Comparison of ENCODE assay signal across 8 cellular contexts in genomic region chr20:63740070-63740500, GRCh38. TPM values are rescaled to one million over a fixed set of nuclear protein-coding genes. Genes with fewer than 3 reads are reported as not detected.
DNase-seq lines count a peak whose midpoint lies in the region; ATAC-seq and TF ChIP-seq lines count a peak whose summit lies in the region.

No MANE protein-coding gene starts in this region.

- H3K9ac ChIP-seq in mammary epithelial cell (ENCODE audit: insufficient read depth, low read length) = no peak overlapping the region

- no peaks in the 10 kb centered on the region for H3K9me3 ChIP-seq in RWPE2 (ENCODE audit: severe bottlenecking)
- no peaks in the 10 kb centered on the region for H3K9me3 ChIP-seq in mammary epithelial cell (replicated peaks; ENCODE audit: insufficient read depth, low read length)

- intact Hi-C loops in mammary epithelial cell (cut with micrococcal nuclease) = loop anchor here (2.0 kb wide), 1 partner anchor 33 kb away; the partner anchor contains the start of gene ARFRP1

- CTCF ChIA-PET in mammary epithelial cell (lab: Charles Lee; ENCODE audit: low non-redundant PET) = no interaction called here

- H2AFZ ChIP-seq in mammary epithelial cell (ENCODE audit: low read depth, low read length) = peak overlapping the region; percentile 80

- H3K27me3 ChIP-seq in RWPE2 (ENCODE audit: insufficient read depth, poor library complexity, severe bottlenecking) (no peaks in the 10 kb centered on the region), mammary epithelial cell (ENCODE audit: insufficient read depth, low read length) (no peaks in the 10 kb centered on the region)

- WGBS in mammary epithelial cell (ENCODE audit: low coverage, missing lambda C conversion rate) = no CpG with 5 or more reads among the region's 65 CpGs

- peak overlapping the region; percentile 96 for H3K27ac ChIP-seq in RWPE2 (ENCODE audit: poor library complexity, severe bottlenecking)
- no peak overlapping the region for H3K27ac ChIP-seq in mammary epithelial cell (ENCODE audit: insufficient read depth, low read depth, low read length)

- no TSS peak for BruUV-seq in mammary epithelial cell (replicated peaks; lab: Mats Ljungman, UMichigan)

- TF ChIP-seq CTCF in RWPE2 (IDR thresholded peaks at IDR 0.05; ENCODE audit: poor library complexity, severe bottlenecking) = no peak
- no peak for TF ChIP-seq CTCF in mammary epithelial cell (conservative IDR thresholded peaks at IDR 0.05 in 1 of 2, IDR thresholded peaks at IDR 0.05 in 1 of 2; ENCODE audit: extremely low read depth in 1 of 2, insufficient read depth in 1 of 2, low read depth in 1 of 2, low read length in 2 of 2)

- dilution Hi-C loops in mammary epithelial cell (cut with HindIII; ENCODE audit: low sequenced_read_pairs) = loop anchor here (5.0 kb wide), 1 partner anchor 38 kb away; no protein-coding TSS in a partner anchor

- ATAC-seq in HG02610 (IDR thresholded peaks at IDR 0.05; ENCODE audit: unreplicated experiment) = peak; percentile 20
- peak; percentile 1 for ATAC-seq in RWPE2 (ENCODE audit: low read depth)
- ATAC-seq in GM19023 (IDR thresholded peaks at IDR 0.05; ENCODE audit: unreplicated experiment) = no peak
- no peak for ATAC-seq in HG03378 (IDR thresholded peaks at IDR 0.05; ENCODE audit: unreplicated experiment)

- in situ Hi-C loops in mammary epithelial cell (cut with MboI; ENCODE audit: low sequenced_read_pairs in 2 of 2) = no loop called here

- H3K4me3 ChIP-seq in RWPE2 (ENCODE audit: severe bottlenecking) = peak overlapping the region; percentile 79
- peak overlapping the region; percentile 60 to 75 (median 64) for H3K4me3 ChIP-seq in mammary epithelial cell (replicated peaks in 1 of 3; ENCODE audit: insufficient read depth in 1 of 3, low read depth in 2 of 3, low read length in 3 of 3)

- H3K36me3 ChIP-seq in RWPE2 (ENCODE audit: low read depth) = peaks cover 42% of the 10 kb centered on the region
- peaks cover 3% of the 10 kb centered on the region for H3K36me3 ChIP-seq in mammary epithelial cell (ENCODE audit: insufficient read depth, low read length)

- H3K4me2 ChIP-seq in mammary epithelial cell (ENCODE audit: insufficient read depth, low read depth, low read length) = peak overlapping the region; percentile 98

- H3K4me1 ChIP-seq in RWPE2 (ENCODE audit: insufficient read depth, poor library complexity, severe bottlenecking) = peaks cover 4% of the 10 kb centered on the region
- H3K4me1 ChIP-seq in mammary epithelial cell (ENCODE audit: insufficient read depth, low read length) = peaks cover 37% of the 10 kb centered on the region

- H4K20me1 ChIP-seq in mammary epithelial cell (ENCODE audit: insufficient read depth, low read length) = no peaks in the 10 kb centered on the region

- DNase-seq in DMS53 (lab: John Stamatoyannopoulos, UW) (peak; percentile 78), RWPE2 (ENCODE audit: low spot score) (peak; percentile 86), mammary epithelial cell (no peak), iPS-NIHi7 (ENCODE audit: extremely low spot score) (peak; percentile 66)
- DNase-seq in stimulated activated CD4-positive, alpha-beta T cell treated with anti-CD3 and anti-CD28 coated beads, Interleukin-4, amount 100 ng/mL, for 1 hour = peak; percentile 43

- H3K79me2 ChIP-seq in mammary epithelial cell (ENCODE audit: insufficient read depth, low read length) = peaks cover 11% of the 10 kb centered on the region

RNA-seq across cellular contexts. Expression of gene SLC2A4RG, which starts 0.5 kb away (rescaled TPM):
- 100 to 1,000 TPM in 1 of 2 donors, 10 to 100 TPM in 1; 35.8 to 101 TPM for total RNA-seq in mammary epithelial cell
- polyA plus RNA-seq in mammary epithelial cell = 35.8 TPM
- 15.7 TPM for polyA minus RNA-seq in mammary epithelial cell

RNA-seq across cellular contexts. Expression of gene LIME1, which starts 3.6 kb away (rescaled TPM):
- total RNA-seq in mammary epithelial cell = 1 to 10 TPM; 2.7 to 8.1 TPM
- polyA plus RNA-seq in mammary epithelial cell = 2.0 TPM
- not detected for polyA minus RNA-seq in mammary epithelial cell

RNA-seq across cellular contexts. Expression of gene ZGPAT, which starts 32.2 kb away (rescaled TPM):
- total RNA-seq in mammary epithelial cell = 10 to 100 TPM; 11.8 to 20.9 TPM
- polyA plus RNA-seq in mammary epithelial cell = 13.2 TPM
- 6.8 TPM for polyA minus RNA-seq in mammary epithelial cell

RNA-seq across cellular contexts. Expression of gene ARFRP1, which starts 32.3 kb away (rescaled TPM):
- total RNA-seq in mammary epithelial cell = 10 to 100 TPM; 28.8 to 61.1 TPM
- 35.9 TPM for polyA plus RNA-seq in mammary epithelial cell
- polyA minus RNA-seq in mammary epithelial cell = 31.2 TPM

RNA-seq across cellular contexts. Expression of gene TNFRSF6B, which starts 43.6 kb away (rescaled TPM):
- total RNA-seq in mammary epithelial cell = 10 to 100 TPM in 1 of 2 donors, 1 to 10 TPM in 1; 8.3 to 76.5 TPM
- polyA plus RNA-seq in mammary epithelial cell = 461 TPM
- polyA minus RNA-seq in mammary epithelial cell = 35.7 TPM

Comparison
In these comparisons a context has a peak if more than half of its experiments do, and no peak if none do; other contexts are left out.
1. ATAC-seq: peak in HG02610 (single experiment) and RWPE2 (single experiment); none in GM19023 (single experiment) and HG03378 (single experiment).